19 cellular contexts compared by ENCODE assay signal in the genomic region with DNA sequence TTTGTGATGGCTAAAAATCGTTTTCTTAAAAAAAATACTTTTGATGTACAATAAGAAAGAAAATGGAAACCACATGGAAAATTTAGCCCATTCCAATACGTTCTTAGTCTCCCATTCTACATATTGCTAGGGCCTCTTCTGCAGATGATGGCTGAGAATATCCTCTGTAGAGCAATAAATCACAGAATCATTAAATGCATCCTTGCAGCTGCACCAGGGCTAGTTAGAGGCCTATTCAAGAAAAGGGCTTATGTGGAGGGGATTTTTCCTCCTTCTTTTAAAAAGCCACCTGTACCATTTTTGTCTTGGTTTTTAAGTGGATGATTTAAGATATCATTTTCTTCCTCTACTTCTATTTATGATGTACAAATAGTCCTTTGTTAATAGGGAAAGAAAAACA.
"Had no signal": no experiment of that assay in that cellular context is flagged by ENCODE, and none has a peak within 500 bp of the region (broad histone marks: within the 10 kb centered on the region; RNA-seq: fewer than 3 reads in every experiment).

No MANE protein-coding gene starts in this region.

- H3K4me3 ChIP-seq: breast epithelium, PC-9 had no signal

- H3K27me3 ChIP-seq: breast epithelium had no signal

- H3K4me2 ChIP-seq: PC-9 had no signal

- DNase-seq: activated CD4-positive, alpha-beta memory T cell treated with anti-CD3 and anti-CD28 coated beads for 36 hours; activated CD4-positive, alpha-beta T cell treated with anti-CD3 and anti-CD28 coated beads, Interleukin-2, amount 10 ng/mL, durations not matched to agents 7 days and 5 days; activated CD4-positive, CD25-positive, alpha-beta regulatory T cell; activated gamma-delta T cell; activated T-cell treated with anti-CD3 and anti-CD28 coated beads for 4 hours; activated T-cell treated with anti-CD3 and anti-CD28 coated beads, Interleukin-2, amount 50 U/mL, for 48 hours; aorta; caudate nucleus; MM.1S; NCI-H1694; NCI-H2029; NCI-H2107; NCI-H510A treated with DMSO at 0.1 percent for 48 hours; PC-9; SHP77 treated with DMSO at 0.1 percent for 48 hours; T-helper 1 cell had no signal

- H3K27ac ChIP-seq: breast epithelium, PC-9, VCaP had no signal

- H3K9me3 ChIP-seq: breast epithelium had no signal

- H3K4me1 ChIP-seq: breast epithelium had no signal

- H2AFZ ChIP-seq: PC-9 had no signal

- ATAC-seq: activated T-helper 17 cell treated with anti-CD3 and anti-CD28 coated beads, Interleukin-2, amount 50 U/mL, for 72 hours had no signal

- H3K36me3 ChIP-seq: breast epithelium had no signal
